1 cellular context compared by ENCODE assay signal in genomic region chr16:30065112-30065942, GRCh38.
TF ChIP-seq lines count a peak whose summit lies in the region.

TSS of gene ALDOA (plus strand) at chr16:30065760. CDS start at chr16:30066898, 1,138 bp downstream.

TF ChIP-seq in A549, 52 proteins besides CTCF, POLR2A, EP300 and RAD21 (continued from another document):
- TF ChIP-seq E2F6 (IDR thresholded peaks at IDR 0.05; ENCODE audit: borderline replicate concordance, low read depth): peak; percentile 95
- no peak for TF ChIP-seq ESRRA (IDR thresholded peaks at IDR 0.05; ENCODE audit: borderline replicate concordance, low read length)
- no peak for TF ChIP-seq CEBPB (IDR thresholded peaks at IDR 0.05)
- peak; percentile 70 to 76 for TF ChIP-seq JUN (IDR thresholded peaks at IDR 0.05)
- TF ChIP-seq USF2 (IDR thresholded peaks at IDR 0.05): no peak; the same call in 1 of the 2 replicates
- TF ChIP-seq PBX3 (IDR thresholded peaks at IDR 0.05): peak; percentile 65
- TF ChIP-seq MAZ (IDR thresholded peaks at IDR 0.05; ENCODE audit: borderline replicate concordance, low read depth, low read length): no peak
- peak; percentile 88 for TF ChIP-seq RARB (CRISPR knock-in tag; IDR thresholded peaks at IDR 0.05)
- TF ChIP-seq GATA3 (IDR thresholded peaks at IDR 0.05; ENCODE audit: borderline replicate concordance): peak; percentile 29; the same call in 1 of the 2 replicates
- no peak for TF ChIP-seq RCOR1 (IDR thresholded peaks at IDR 0.05; ENCODE audit: low read depth, low read length)
- TF ChIP-seq HES2 (IDR thresholded peaks at IDR 0.05): no peak
- no peak for TF ChIP-seq NR3C1 (IDR thresholded peaks at IDR 0.05)
- peak; percentile 97 for TF ChIP-seq MAX (IDR thresholded peaks at IDR 0.05)
- TF ChIP-seq EHF (CRISPR knock-in tag; IDR thresholded peaks at IDR 0.05): peak; percentile 76
- no peak for TF ChIP-seq HEYL (CRISPR knock-in tag; IDR thresholded peaks at IDR 0.05)
- TF ChIP-seq FOXS1 (CRISPR knock-in tag; IDR thresholded peaks at IDR 0.05): no peak; the same call in 1 of the 2 replicates
- no peak for TF ChIP-seq ZC3H11A (IDR thresholded peaks at IDR 0.05)
